23 cellular contexts compared by ENCODE assay signal in the genomic region with DNA sequence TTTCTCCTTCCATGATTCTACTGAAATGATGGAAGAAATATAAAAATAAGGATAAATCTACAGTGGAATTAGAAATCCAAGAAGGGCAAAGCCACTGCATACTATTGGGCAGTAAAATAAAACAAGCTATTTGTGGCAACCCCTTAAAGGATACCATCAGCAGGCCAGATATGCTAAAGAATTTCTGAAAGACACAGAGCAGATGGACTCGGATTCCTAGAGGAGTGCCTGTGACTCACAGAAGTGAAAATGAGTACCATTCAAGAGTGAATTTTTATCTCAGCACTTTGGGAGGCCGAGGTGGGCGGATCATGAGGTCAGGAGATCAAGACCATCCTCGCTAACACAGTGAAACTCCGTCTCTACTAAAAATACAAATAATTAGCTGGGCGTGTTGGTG.
"Had no signal": no experiment of that assay in that cellular context is flagged by ENCODE, and none has a peak within 500 bp of the region (broad histone marks: within the 10 kb centered on the region; RNA-seq: fewer than 3 reads in every experiment).

No MANE protein-coding gene starts in this region.

- H3K4me3 ChIP-seq: K562, MG63, Peyer's patch, SJCRH30 had no signal

- H3K4me1 ChIP-seq: Peyer's patch, SJCRH30 had no signal

- H3K4me1 Mint-ChIP-seq: IgD-negative memory B cell had no signal

- H3K27ac Mint-ChIP-seq: IgD-negative memory B cell had no signal

- H3K9me3 ChIP-seq: MG63, Peyer's patch, SJCRH30 had no signal

- H3K4me3 Mint-ChIP-seq: IgD-negative memory B cell had no signal

- H3K36me3 ChIP-seq: MG63, Peyer's patch, SJCRH30 had no signal

- H3K27me3 Mint-ChIP-seq: IgD-negative memory B cell had no signal

- DNase-seq: MG63; NCI-H1092 treated with DMSO at 0.1 percent for 48 hours; NCI-H1436; NCI-H187; NCI-H2029; NCI-H2081 treated with DMSO at 0.1 percent for 48 hours; NCI-H2171; NCI-H226; NCI-H446; NCI-H510A; NCI-H524 treated with DMSO at 0.1 percent for 48 hours; NCI-H69; NCI-H774; NK-92 treated with Interleukin-12 subunit alpha and Interleukin-12 subunit beta, amount 100 ng/mL, for 24 hours; PC-3; Peyer's patch; SHP77 treated with DMSO at 0.1 percent for 48 hours; SJCRH30 had no signal

- ATAC-seq: HepG2, K562, PC-3, Right ventricle myocardium inferior, SK-N-SH treated with all-trans-retinoic acid at 6 μM for 48 hours had no signal

- H3K36me3 Mint-ChIP-seq: IgD-negative memory B cell had no signal

- H3K27ac ChIP-seq: Peyer's patch, SJCRH30 had no signal

- H3K27me3 ChIP-seq: MG63, Peyer's patch, SJCRH30 had no signal

- FAIRE-seq: HepG2, K562 had no signal
